Comparison of ENCODE assay signal across 28 cellular contexts in the genomic region with DNA sequence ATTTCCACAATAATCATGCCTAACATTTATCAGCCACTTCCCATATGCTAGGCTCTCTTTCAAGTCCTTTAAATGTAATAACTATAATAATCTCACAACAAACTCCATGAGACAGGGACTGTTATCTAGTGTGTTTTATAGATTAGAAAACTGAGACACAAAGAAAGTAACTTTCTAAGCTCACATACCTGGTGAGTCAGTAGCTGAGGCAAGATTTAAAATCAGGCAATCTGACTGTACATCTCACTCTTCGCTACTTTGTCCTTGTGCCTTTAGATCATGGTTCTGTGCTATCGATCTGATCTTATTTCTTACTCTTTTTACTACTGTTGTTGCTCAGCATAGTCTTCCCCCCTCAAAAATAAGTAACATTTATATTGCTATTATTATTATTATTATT.
"Had no signal": no experiment of that assay in that cellular context is flagged by ENCODE, and none has a peak within 500 bp of the region (broad histone marks: within the 10 kb centered on the region; RNA-seq: fewer than 3 reads in every experiment).

No MANE protein-coding gene starts in this region.

- H3K4me1 ChIP-seq: body of pancreas had no signal

- H3K27me3 Mint-ChIP-seq: activated CD4-positive, alpha-beta memory T cell treated with anti-CD3 and anti-CD28 coated beads for 36 hours; activated CD4-positive, alpha-beta T cell treated with anti-CD3 and anti-CD28 coated beads, Interleukin-2, amount 10 ng/mL, durations not matched to agents 24 days and 14 days; activated naive CD8-positive, alpha-beta T cell; central memory CD8-positive, alpha-beta T cell had no signal

- H3K9me3 ChIP-seq: adrenal gland, body of pancreas, Peyer's patch, SJSA1 had no signal

- H3K36me3 ChIP-seq: adrenal gland, Peyer's patch had no signal

- H3K4me1 Mint-ChIP-seq: WTC11 had no signal

- H3K4me3 Mint-ChIP-seq: activated CD4-positive, alpha-beta memory T cell treated with anti-CD3 and anti-CD28 coated beads for 36 hours; activated CD4-positive, alpha-beta T cell treated with anti-CD3 and anti-CD28 coated beads, Interleukin-2, amount 10 ng/mL, durations not matched to agents 24 days and 14 days; activated naive CD8-positive, alpha-beta T cell; activated T-cell treated with anti-CD3 and anti-CD28 coated beads, Interleukin-2, amount 50 U/mL, for 4 hours; central memory CD8-positive, alpha-beta T cell; WTC11 had no signal

- ATAC-seq: activated T-cell treated with anti-CD3 and anti-CD28 coated beads, Interleukin-2, amount 50 U/mL, for 4 hours; body of pancreas; SK-N-SH treated with all-trans-retinoic acid at 6 μM for 48 hours; WTC11 had no signal

- H3K4me3 ChIP-seq: adrenal gland, body of pancreas, Peyer's patch, SJSA1 had no signal

- H3K27ac ChIP-seq: body of pancreas, Peyer's patch, RWPE1, SJSA1 had no signal

- H3K9me3 Mint-ChIP-seq: activated T-cell treated with anti-CD3 and anti-CD28 coated beads, Interleukin-2, amount 50 U/mL, for 4 hours; central memory CD8-positive, alpha-beta T cell; WTC11 had no signal

- H3K27me3 ChIP-seq: adrenal gland, body of pancreas, Peyer's patch, SJSA1 had no signal

- FAIRE-seq: bronchial epithelial cell had no signal

- DNase-seq: activated CD4-positive, alpha-beta memory T cell treated with anti-CD3 and anti-CD28 coated beads for 36 hours; activated CD4-positive, alpha-beta T cell treated with anti-CD3 and anti-CD28 coated beads for 1 hour; activated CD4-positive, alpha-beta T cell treated with anti-CD3 and anti-CD28 coated beads, Interleukin-2, amount 10 ng/mL, durations not matched to agents 24 days and 14 days; activated CD8-positive, alpha-beta memory T cell treated with anti-CD3 and anti-CD28 coated beads for 24 hours; activated effector memory CD4-positive, alpha-beta T cell treated with anti-CD3 and anti-CD28 coated beads, Interleukin-2, amount 50 U/mL, for 16 hours; activated naive CD4-positive, alpha-beta T cell treated with Interleukin-2 at 50 U/mL for 16 hours; activated T-cell treated with anti-CD3 and anti-CD28 coated beads, Interleukin-2, amount 50 U/mL, for 4 hours; adrenal gland; aorta; body of pancreas; Kasumi-1; KBM-7; NCI-H1105 treated with DMSO at 0.1 percent for 48 hours; NCI-H146; NCI-H187 treated with DMSO at 0.1 percent for 48 hours; NCI-H2081 treated with DMSO at 0.1 percent for 48 hours; NCI-H446; NCI-H524; Peyer's patch; SHP77; SW 1271 had no signal

- H3K27ac Mint-ChIP-seq: activated CD4-positive, alpha-beta memory T cell treated with anti-CD3 and anti-CD28 coated beads for 36 hours; activated CD4-positive, alpha-beta T cell treated with anti-CD3 and anti-CD28 coated beads, Interleukin-2, amount 10 ng/mL, durations not matched to agents 24 days and 14 days; activated naive CD8-positive, alpha-beta T cell; WTC11 had no signal
